Comparison of ENCODE assay signal across 12 cellular contexts in the genomic region with DNA sequence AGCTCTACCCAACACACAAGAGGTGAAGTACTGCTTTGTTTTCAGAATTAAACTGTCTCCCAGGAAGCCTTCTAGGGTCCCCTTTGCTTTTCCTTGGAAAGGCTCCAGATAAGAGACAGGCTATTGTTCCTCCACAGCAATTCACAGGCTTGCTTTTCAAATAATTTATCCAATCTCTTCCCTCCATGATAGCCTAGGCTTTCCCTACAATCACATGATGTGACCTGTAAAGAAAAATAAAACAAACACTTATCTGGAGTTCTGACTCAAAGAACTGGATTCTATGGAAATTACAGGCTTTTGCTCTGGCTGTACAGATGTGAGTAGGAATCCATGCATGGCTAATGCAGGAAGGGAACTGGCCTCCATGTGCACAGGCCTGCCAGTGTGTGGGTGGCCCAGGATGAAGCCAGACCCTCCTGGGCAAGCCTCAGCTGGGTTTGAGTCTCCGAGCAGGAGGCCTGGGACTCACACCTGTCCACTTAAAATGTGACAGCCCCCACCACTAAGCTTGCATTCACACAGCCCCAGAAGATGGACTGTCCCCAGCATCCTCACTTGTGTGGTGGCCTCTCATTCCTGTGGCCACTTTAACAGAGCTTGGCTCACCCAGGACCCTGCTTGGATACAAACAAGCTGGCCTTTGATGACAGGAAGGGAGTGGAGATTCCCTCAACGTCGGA.
DNase-seq lines count a peak whose midpoint lies in the region; ATAC-seq, FAIRE-seq and TF ChIP-seq lines count a peak whose summit lies in the region.
"Had no signal": no experiment of that assay in that cellular context is flagged by ENCODE, and none has a peak within 500 bp of the region (broad histone marks: within the 10 kb centered on the region; RNA-seq: fewer than 3 reads in every experiment).

No MANE protein-coding gene starts in this region.

- no peak for FAIRE-seq in GM12892 (lab: Jason Lieb, UNC)
- FAIRE-seq: A204.1 had no signal

- H3K4me3 ChIP-seq in RWPE2 (ENCODE audit: severe bottlenecking) = no peak overlapping the region
- H3K4me3 ChIP-seq in upper lobe of right lung = no peak overlapping the region
- H3K4me3 ChIP-seq: gastroesophageal sphincter had no signal

- no peaks in the 10 kb centered on the region for H3K27me3 ChIP-seq in RWPE2 (ENCODE audit: insufficient read depth, poor library complexity, severe bottlenecking)
- no peaks in the 10 kb centered on the region for H3K27me3 ChIP-seq in upper lobe of right lung
- H3K27me3 ChIP-seq: gastroesophageal sphincter had no signal

- TF ChIP-seq POLR2A in GM12892 (IDR thresholded peaks at IDR 0.05; ENCODE audit: low read depth, low read length) = no peak

- DNase-seq in NCI-H1092 treated with DMSO at 0.1 percent for 48 hours (lab: John Stamatoyannopoulos, UW) (peak; percentile 31), NCI-H1092 (lab: John Stamatoyannopoulos, UW) (no peak), RWPE2 (ENCODE audit: low spot score) (no peak), hepatic stellate cell (ENCODE audit: low spot score) (peak; percentile 31), upper lobe of right lung (no peak), GM12892 (ENCODE audit: insufficient read length) (no peak), head of caudate nucleus (no peak)
- DNase-seq: natural killer cell had no signal

- TF ChIP-seq CTCF in RWPE2 (IDR thresholded peaks at IDR 0.05; ENCODE audit: poor library complexity, severe bottlenecking) = no peak
- no peak for TF ChIP-seq CTCF in upper lobe of right lung (IDR thresholded peaks at IDR 0.05)

- H3K36me3 ChIP-seq in RWPE2 (ENCODE audit: low read depth) = no peaks in the 10 kb centered on the region
- H3K36me3 ChIP-seq in upper lobe of right lung = no peaks in the 10 kb centered on the region
- H3K36me3 ChIP-seq: gastroesophageal sphincter had no signal

- H3K9me3 ChIP-seq in RWPE2 (ENCODE audit: severe bottlenecking) = no peaks in the 10 kb centered on the region
- H3K9me3 ChIP-seq in upper lobe of right lung = no peaks in the 10 kb centered on the region
- H3K9me3 ChIP-seq: gastroesophageal sphincter had no signal

- ATAC-seq in RWPE2 (ENCODE audit: low read depth) = no peak
- ATAC-seq in upper lobe of right lung = peak; percentile 17
- ATAC-seq in HG02763 (IDR thresholded peaks at IDR 0.05; ENCODE audit: unreplicated experiment) = no peak
- ATAC-seq: activated CD4-positive, CD25-positive, alpha-beta regulatory T cell treated with anti-CD3 and anti-CD28 coated beads, Interleukin-2, amount 50 U/mL, for 24 hours; gastroesophageal sphincter; natural killer cell had no signal

- H3K27ac ChIP-seq in RWPE2 (ENCODE audit: poor library complexity, severe bottlenecking) (peak overlapping the region; percentile 31), upper lobe of right lung (peak overlapping the region; percentile 1)
- H3K27ac ChIP-seq: gastroesophageal sphincter had no signal

- H3K4me1 ChIP-seq in RWPE2 (ENCODE audit: insufficient read depth, poor library complexity, severe bottlenecking) = peaks cover 11% of the 10 kb centered on the region
- no peaks in the 10 kb centered on the region for H3K4me1 ChIP-seq in upper lobe of right lung

- intact Hi-C loops in upper lobe of right lung (cut with DNase I) = no loop called here
- intact Hi-C loops in head of caudate nucleus (cut with DNase I) = no loop called here

Comparison
In these comparisons a context has a peak if more than half of its experiments do, and no peak if none do; other contexts are left out.
1. DNase-seq: peak in NCI-H1092 treated with DMSO at 0.1 percent for 48 hours (single experiment) and hepatic stellate cell (single experiment); none in NCI-H1092 (single experiment), RWPE2 (single experiment), upper lobe of right lung (single experiment), GM12892 (single experiment) and head of caudate nucleus (0 of 42).